In genomic region chr1:166785987-166786386, GRCh38 we compare ENCODE assay signal across 23 cellular contexts. TPM values are rescaled to one million over a fixed set of nuclear protein-coding genes. Genes with fewer than 3 reads are reported as not detected.
DNase-seq lines count a peak whose midpoint lies in the region; ATAC-seq, FAIRE-seq and TF ChIP-seq lines count a peak whose summit lies in the region.
"Had no signal": no experiment of that assay in that cellular context is flagged by ENCODE, and none has a peak within 500 bp of the region (broad histone marks: within the 10 kb centered on the region; RNA-seq: fewer than 3 reads in every experiment).

No MANE protein-coding gene starts in this region.

- TF ChIP-seq CTCF in A673 (conservative IDR thresholded peaks at IDR 0.05; ENCODE audit: low read depth, low read length) (0 out of 2 replicates have a peak, but pooled peaks have one; percentile 22), GM13977 (IDR thresholded peaks at IDR 0.05; ENCODE audit: extremely low read depth, insufficient read depth, missing control alignments) (peak; percentile 9), OCI-LY3 (IDR thresholded peaks at IDR 0.05; ENCODE audit: low read depth, low read length) (peak; percentile 8; the same call in 1 of the 2 replicates), kidney (IDR thresholded peaks at IDR 0.05; ENCODE audit: borderline replicate concordance, extremely low read depth, insufficient read depth) (peak; percentile 18)

- no TSS peak for BruUV-seq in A673 (replicated peaks; lab: Mats Ljungman, UMichigan)

- no peaks in the 10 kb centered on the region for H3K79me2 ChIP-seq in OCI-LY3 (ENCODE audit: low read length)

- H4K20me1 ChIP-seq in OCI-LY3 (ENCODE audit: insufficient read depth, low read length), result no peaks in the 10 kb centered on the region

- peaks cover 15% of the 10 kb centered on the region for H3K27me3 Mint-ChIP-seq in activated CD4-positive, alpha-beta T cell treated with anti-CD3 and anti-CD28 coated beads for 36 hours

- no peak overlapping the region for H3K4me3 Mint-ChIP-seq in activated CD4-positive, alpha-beta T cell treated with anti-CD3 and anti-CD28 coated beads for 36 hours
- H3K4me3 Mint-ChIP-seq: activated CD4-positive, alpha-beta memory T cell treated with anti-CD3 and anti-CD28 coated beads, Interleukin-2, amount 10 ng/mL, durations not matched to agents 7 days and 5 days; activated naive CD8-positive, alpha-beta T cell treated with anti-CD3 and anti-CD28 coated beads, Interleukin-2, amount 10 ng/mL, durations not matched to agents 7 days and 5 days; central memory CD8-positive, alpha-beta T cell; T-cell had no signal

- H3K9ac ChIP-seq in OCI-LY3 (ENCODE audit: low read length) (no peak overlapping the region), kidney (ENCODE audit: low read length in 2 of 2) (no peak overlapping the region)

- H3K36me3 ChIP-seq in A673 (ENCODE audit: insufficient read depth, low read length, poor library complexity, severe bottlenecking), result no peaks in the 10 kb centered on the region
- no peaks in the 10 kb centered on the region for H3K36me3 ChIP-seq in OCI-LY3 (replicated peaks; ENCODE audit: low read depth, low read length)
- no peaks in the 10 kb centered on the region for H3K36me3 ChIP-seq in kidney (ENCODE audit: control insufficient read depth in 1 of 2, insufficient read depth in 2 of 2, low read length in 2 of 2)
- H3K36me3 ChIP-seq: neutrophil, prostate gland, tibial nerve had no signal

- no peaks in the 10 kb centered on the region for H3K4me1 Mint-ChIP-seq in activated CD4-positive, alpha-beta T cell treated with anti-CD3 and anti-CD28 coated beads for 36 hours
- H3K4me1 Mint-ChIP-seq: activated CD4-positive, alpha-beta memory T cell treated with anti-CD3 and anti-CD28 coated beads, Interleukin-2, amount 10 ng/mL, durations not matched to agents 7 days and 5 days; activated naive CD8-positive, alpha-beta T cell treated with anti-CD3 and anti-CD28 coated beads, Interleukin-2, amount 10 ng/mL, durations not matched to agents 7 days and 5 days; central memory CD8-positive, alpha-beta T cell; T-cell had no signal

- no peak overlapping the region for H3K27ac Mint-ChIP-seq in activated CD4-positive, alpha-beta T cell treated with anti-CD3 and anti-CD28 coated beads for 36 hours
- H3K27ac Mint-ChIP-seq: activated CD4-positive, alpha-beta memory T cell treated with anti-CD3 and anti-CD28 coated beads, Interleukin-2, amount 10 ng/mL, durations not matched to agents 7 days and 5 days; activated naive CD8-positive, alpha-beta T cell treated with anti-CD3 and anti-CD28 coated beads, Interleukin-2, amount 10 ng/mL, durations not matched to agents 7 days and 5 days; T-cell had no signal

- CTCF ChIA-PET in A673 (lab: Charles Lee), result no interaction called here
- CTCF ChIA-PET in activated CD4-positive, alpha-beta T cell treated with anti-CD3 and anti-CD28 coated beads for 36 hours (lab: Charles Lee), result no interaction called here

- H3K9me3 Mint-ChIP-seq in activated CD4-positive, alpha-beta T cell treated with anti-CD3 and anti-CD28 coated beads for 36 hours (ENCODE audit: low read depth), result no peaks in the 10 kb centered on the region
- H3K9me3 Mint-ChIP-seq: activated CD4-positive, alpha-beta memory T cell treated with anti-CD3 and anti-CD28 coated beads, Interleukin-2, amount 10 ng/mL, durations not matched to agents 7 days and 5 days; activated naive CD8-positive, alpha-beta T cell treated with anti-CD3 and anti-CD28 coated beads, Interleukin-2, amount 10 ng/mL, durations not matched to agents 7 days and 5 days; central memory CD8-positive, alpha-beta T cell had no signal

- no peaks in the 10 kb centered on the region for H3K36me3 Mint-ChIP-seq in activated CD4-positive, alpha-beta T cell treated with anti-CD3 and anti-CD28 coated beads for 36 hours (ENCODE audit: low read depth)
- H3K36me3 Mint-ChIP-seq: activated naive CD8-positive, alpha-beta T cell treated with anti-CD3 and anti-CD28 coated beads, Interleukin-2, amount 10 ng/mL, durations not matched to agents 7 days and 5 days; T-cell had no signal

- POLR2A ChIA-PET in A673 (lab: Charles Lee; ENCODE audit: low non-redundant PET), result no interaction called here
- POLR2A ChIA-PET in activated CD4-positive, alpha-beta T cell treated with anti-CD3 and anti-CD28 coated beads for 36 hours (lab: Charles Lee), result no interaction called here

- H3K4me1 ChIP-seq in A673 (ENCODE audit: insufficient read depth, low read length, poor library complexity, severe bottlenecking) (no peaks in the 10 kb centered on the region), OCI-LY3 (ENCODE audit: low read length) (no peaks in the 10 kb centered on the region), kidney (ENCODE audit: control insufficient read depth in 1 of 2, insufficient read depth in 1 of 2, low read depth in 1 of 2, low read length in 2 of 2) (no peaks in the 10 kb centered on the region)
- H3K4me1 ChIP-seq: A549, prostate gland, tibial nerve had no signal

- intact Hi-C loops in A673 (cut with micrococcal nuclease; ENCODE audit: unreplicated experiment), result no loop called here
- intact Hi-C loops in kidney (cut with DNase I), result no loop called here
- intact Hi-C loops in activated CD4-positive, alpha-beta T cell treated with anti-CD3 and anti-CD28 coated beads for 36 hours (cut with DNase I, micrococcal nuclease), result no loop called here

- no peak for ATAC-seq in GM21423 (IDR thresholded peaks at IDR 0.05; ENCODE audit: unreplicated experiment)
- no peak for ATAC-seq in activated CD4-positive, alpha-beta T cell treated with anti-CD3 and anti-CD28 coated beads for 36 hours
- ATAC-seq: A549, T-cell had no signal

- H2AFZ ChIP-seq in OCI-LY3 (ENCODE audit: low read depth, low read length), result no peak overlapping the region

- H3K9me3 ChIP-seq in A673 (ENCODE audit: low read depth, low read length, poor library complexity, severe bottlenecking), result no peaks in the 10 kb centered on the region
- H3K9me3 ChIP-seq in OCI-LY3 (ENCODE audit: insufficient read depth, low read length), result no peaks in the 10 kb centered on the region
- no peaks in the 10 kb centered on the region for H3K9me3 ChIP-seq in kidney (ENCODE audit: control insufficient read depth in 1 of 2, low read length in 2 of 2)
- H3K9me3 ChIP-seq: A549, neutrophil, prostate gland, tibial nerve had no signal

- H3K27me3 ChIP-seq in A673 (replicated peaks; ENCODE audit: insufficient read depth, low read depth, low read length, poor library complexity) (peaks cover 13% of the 10 kb centered on the region), OCI-LY3 (ENCODE audit: low read depth, low read length) (peaks cover 12% of the 10 kb centered on the region; the same call in 1 of the 2 replicates)
- H3K27me3 ChIP-seq: neutrophil, tibial nerve had no signal

- in situ Hi-C loops in GM13977 (cut with MboI; ENCODE audit: low pct_unique_long_range_greater_than_20kb, low sequenced_read_pairs, unreplicated experiment), result no loop called here

- H3K27ac ChIP-seq in A673 (ENCODE audit: low read depth, low read length, poor library complexity, severe bottlenecking) (no peak overlapping the region), OCI-LY3 (ENCODE audit: low read length) (no peak overlapping the region), kidney (ENCODE audit: low read depth in 2 of 2, low read length in 2 of 2) (no peak overlapping the region)
- H3K27ac ChIP-seq: A549, epithelial cell of prostate, neutrophil, prostate gland, tibial nerve had no signal

- H3K4me3 ChIP-seq in A673 (ENCODE audit: low read depth, low read length, poor library complexity, severe bottlenecking) (no peak overlapping the region), OCI-LY3 (ENCODE audit: low read length) (no peak overlapping the region), kidney (ENCODE audit: low read length in 2 of 2) (no peak overlapping the region)
- H3K4me3 ChIP-seq: A549, prostate gland, tibial nerve had no signal

- no peak for FAIRE-seq in kidney (lab: Jason Lieb, UNC)
- FAIRE-seq: A549 had no signal

- DNase-seq in A673 (ENCODE audit: low spot score) (no peak), GM13977 (ENCODE audit: low spot score) (no peak), kidney (no peak), KG1 (lab: John Stamatoyannopoulos, UW) (no peak), RKO (ENCODE audit: low spot score) (no peak)
- no peak for DNase-seq in activated CD4-positive, alpha-beta T cell treated with anti-CD3 and anti-CD28 coated beads for 36 hours
- DNase-seq: activated CD4-positive, alpha-beta memory T cell treated with anti-CD3 and anti-CD28 coated beads, Interleukin-2, amount 10 ng/mL, durations not matched to agents 7 days and 5 days; activated naive CD8-positive, alpha-beta T cell treated with anti-CD3 and anti-CD28 coated beads, Interleukin-2, amount 10 ng/mL, durations not matched to agents 7 days and 5 days; head of caudate nucleus; NCI-H1105 treated with DMSO at 0.1 percent for 48 hours; NCI-H2029; NCI-H345; NCI-H748 treated with DMSO at 0.1 percent for 48 hours; SHP77 treated with DMSO at 0.1 percent for 48 hours; T-cell had no signal

- H3K4me2 ChIP-seq in OCI-LY3 (ENCODE audit: low read length), result no peak overlapping the region
- H3K4me2 ChIP-seq: A549 had no signal

RNA-seq across cellular contexts. Expression of gene POGK, which starts 53.3 kb away (rescaled TPM):
- total RNA-seq in A673 (2021), result 37.3 and 44.1 TPM in 2 replicates
- 40.7 TPM for total RNA-seq in kidney
- polyA plus RNA-seq in kidney (ENCODE audit: insufficient read depth, low read depth, low replicate concordance), result 13.1 TPM
- total RNA-seq in activated CD4-positive, alpha-beta T cell treated with anti-CD3 and anti-CD28 coated beads for 36 hours, result 10 to 100 TPM; 36.2 to 40.6 TPM
